17 cellular contexts compared by ENCODE assay signal in the genomic region with DNA sequence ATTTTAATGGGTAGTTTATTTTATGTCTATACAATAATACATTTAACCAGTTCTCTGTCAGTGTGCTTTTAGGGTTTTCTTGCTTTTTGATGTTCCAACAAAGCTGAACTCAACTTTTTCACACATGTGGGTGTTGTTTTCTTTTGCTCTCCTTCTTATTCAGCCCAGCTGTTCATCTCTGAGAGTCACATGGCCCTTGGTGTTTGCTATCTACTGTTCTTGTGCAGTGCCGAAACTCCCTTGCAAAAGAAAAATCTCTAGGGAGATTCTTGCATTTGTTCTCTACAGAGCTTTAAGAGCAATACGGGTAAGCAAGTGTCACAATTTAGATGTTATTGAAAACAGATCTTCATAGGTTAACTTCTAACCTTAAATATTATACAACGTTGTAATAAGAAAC.
DNase-seq lines count a peak whose midpoint lies in the region; ATAC-seq, FAIRE-seq and TF ChIP-seq lines count a peak whose summit lies in the region.
"Had no signal": no experiment of that assay in that cellular context is flagged by ENCODE, and none has a peak within 500 bp of the region (broad histone marks: within the 10 kb centered on the region; RNA-seq: fewer than 3 reads in every experiment).

No MANE protein-coding gene starts in this region.

- no peaks in the 10 kb centered on the region for H4K20me1 ChIP-seq in GM23338 (replicated peaks; ENCODE audit: insufficient read depth)

- no peaks in the 10 kb centered on the region for H3K27me3 ChIP-seq in GM23338 (ENCODE audit: insufficient read depth)
- no peaks in the 10 kb centered on the region for H3K27me3 ChIP-seq in gastroesophageal sphincter

- H3K27me3 Mint-ChIP-seq in GM23338 (ENCODE audit: insufficient read depth, low read depth, poor library complexity), result no peaks in the 10 kb centered on the region
- H3K27me3 Mint-ChIP-seq: B cell; CD4-positive, alpha-beta T cell had no signal

- H3K36me3 Mint-ChIP-seq in GM23338 (ENCODE audit: low read depth), result peaks cover 10% of the 10 kb centered on the region; the same call in 2 of the 3 replicates

- H3K36me3 ChIP-seq in GM23338 (ENCODE audit: insufficient read depth) (no peaks in the 10 kb centered on the region), gastroesophageal sphincter (no peaks in the 10 kb centered on the region)

- H3K4me1 Mint-ChIP-seq in GM23338, result no peaks in the 10 kb centered on the region
- H3K4me1 Mint-ChIP-seq: B cell had no signal

- TF ChIP-seq CTCF in GM23338 (conservative IDR thresholded peaks at IDR 0.05; ENCODE audit: low read depth in 2 of 2), result no peak
- TF ChIP-seq CTCF in gastroesophageal sphincter (IDR thresholded peaks at IDR 0.05), result no peak

- H3K27ac ChIP-seq in GM23338 (ENCODE audit: low read depth) (no peak overlapping the region), gastroesophageal sphincter (no peak overlapping the region)
- H3K27ac ChIP-seq: KMS-11, RWPE1 had no signal

- ATAC-seq in GM23338, result no peak
- peak; percentile 81 for ATAC-seq in gastroesophageal sphincter
- ATAC-seq in sciatic nerve, result peak; percentile 74

- H3K9me2 ChIP-seq in GM23338 (ENCODE audit: insufficient read depth), result 0 out of 2 replicates have a peak, but pooled peaks cover 3% of the 10 kb centered on the region

- peaks cover 27% of the 10 kb centered on the region for H3K9me3 Mint-ChIP-seq in GM23338

- H3K4me1 ChIP-seq in GM23338 (ENCODE audit: insufficient read depth) (no peaks in the 10 kb centered on the region), gastroesophageal sphincter (no peaks in the 10 kb centered on the region)

- DNase-seq in GM23338 (ENCODE audit: low spot score) (no peak), brain pericyte (ENCODE audit: low read depth, low spot score) (peak; percentile 22), sciatic nerve (ENCODE audit: low spot score) (no peak), T-helper 9 cell (no peak), urothelium cell line (ENCODE audit: low spot score) (no peak)
- DNase-seq in activated naive CD4-positive, alpha-beta T cell (lab: John Stamatoyannopoulos, UW), result no peak
- DNase-seq: CD4-positive, alpha-beta T cell; GF-D8; H7; NCI-H1092 treated with DMSO at 0.1 percent for 48 hours; NCI-H187 treated with DMSO at 0.1 percent for 48 hours; NCI-H524 treated with DMSO at 0.1 percent for 48 hours had no signal

- H3K4me2 ChIP-seq in GM23338, result no peak overlapping the region
- H3K4me2 ChIP-seq: KMS-11 had no signal

- peaks cover 0 to 19% (median 0%) of the 10 kb centered on the region in 3 donors for H3K9me3 ChIP-seq in gastroesophageal sphincter

- no peaks in the 10 kb centered on the region for H3K79me2 ChIP-seq in GM23338 (replicated peaks; ENCODE audit: insufficient read depth)

- H2AFZ ChIP-seq in GM23338, result peak overlapping the region; percentile 49; the same call in 1 of the 2 replicates

- TF ChIP-seq EP300 in gastroesophageal sphincter (IDR thresholded peaks at IDR 0.05), result no peak

- no peak overlapping the region for H3K4me3 Mint-ChIP-seq in GM23338
- H3K4me3 Mint-ChIP-seq: B cell; CD4-positive, alpha-beta T cell had no signal

- H3F3A ChIP-seq in GM23338 (replicated peaks; ENCODE audit: low read depth), result no peaks in the 10 kb centered on the region

- no peak for FAIRE-seq in urothelium cell line (lab: Jason Lieb, UNC)
- FAIRE-seq: HepG2 had no signal

- intact Hi-C loops in sciatic nerve (cut with DNase I), result no loop called here

- no peak overlapping the region for H3K4me3 ChIP-seq in GM23338
- H3K4me3 ChIP-seq in gastroesophageal sphincter, result no peak overlapping the region

- H3K27ac Mint-ChIP-seq in GM23338, result no peak overlapping the region
- H3K27ac Mint-ChIP-seq: B cell; CD4-positive, alpha-beta T cell had no signal

- TF ChIP-seq POLR2A in gastroesophageal sphincter (IDR thresholded peaks at IDR 0.05), result no peak

- 36 to 56% methylated on average over 2 to 3 of the region's 3 CpGs for WGBS in gastroesophageal sphincter (ENCODE audit: low coverage in 1 of 2), 2 donors

TF ChIP-seq in GM23338, 12 proteins besides CTCF, POLR2A, EP300 and RAD21:
- no peak for TF ChIP-seq JUNB (IDR thresholded peaks at IDR 0.05; ENCODE audit: unreplicated experiment)
- no peak for TF ChIP-seq EZH2 (IDR thresholded peaks at IDR 0.05; ENCODE audit: low read depth, unreplicated experiment)
- TF ChIP-seq, protein P1, sequence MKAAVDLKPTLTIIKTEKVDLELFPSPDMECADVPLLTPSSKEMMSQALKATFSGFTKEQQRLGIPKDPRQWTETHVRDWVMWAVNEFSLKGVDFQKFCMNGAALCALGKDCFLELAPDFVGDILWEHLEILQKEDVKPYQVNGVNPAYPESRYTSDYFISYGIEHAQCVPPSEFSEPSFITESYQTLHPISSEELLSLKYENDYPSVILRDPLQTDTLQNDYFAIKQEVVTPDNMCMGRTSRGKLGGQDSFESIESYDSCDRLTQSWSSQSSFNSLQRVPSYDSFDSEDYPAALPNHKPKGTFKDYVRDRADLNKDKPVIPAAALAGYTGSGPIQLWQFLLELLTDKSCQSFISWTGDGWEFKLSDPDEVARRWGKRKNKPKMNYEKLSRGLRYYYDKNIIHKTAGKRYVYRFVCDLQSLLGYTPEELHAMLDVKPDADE (IDR thresholded peaks at IDR 0.05), result no peak
- TF ChIP-seq ZNF114 (CRISPR knock-in tag; IDR thresholded peaks at IDR 0.05), result no peak
- TF ChIP-seq, protein P2, sequence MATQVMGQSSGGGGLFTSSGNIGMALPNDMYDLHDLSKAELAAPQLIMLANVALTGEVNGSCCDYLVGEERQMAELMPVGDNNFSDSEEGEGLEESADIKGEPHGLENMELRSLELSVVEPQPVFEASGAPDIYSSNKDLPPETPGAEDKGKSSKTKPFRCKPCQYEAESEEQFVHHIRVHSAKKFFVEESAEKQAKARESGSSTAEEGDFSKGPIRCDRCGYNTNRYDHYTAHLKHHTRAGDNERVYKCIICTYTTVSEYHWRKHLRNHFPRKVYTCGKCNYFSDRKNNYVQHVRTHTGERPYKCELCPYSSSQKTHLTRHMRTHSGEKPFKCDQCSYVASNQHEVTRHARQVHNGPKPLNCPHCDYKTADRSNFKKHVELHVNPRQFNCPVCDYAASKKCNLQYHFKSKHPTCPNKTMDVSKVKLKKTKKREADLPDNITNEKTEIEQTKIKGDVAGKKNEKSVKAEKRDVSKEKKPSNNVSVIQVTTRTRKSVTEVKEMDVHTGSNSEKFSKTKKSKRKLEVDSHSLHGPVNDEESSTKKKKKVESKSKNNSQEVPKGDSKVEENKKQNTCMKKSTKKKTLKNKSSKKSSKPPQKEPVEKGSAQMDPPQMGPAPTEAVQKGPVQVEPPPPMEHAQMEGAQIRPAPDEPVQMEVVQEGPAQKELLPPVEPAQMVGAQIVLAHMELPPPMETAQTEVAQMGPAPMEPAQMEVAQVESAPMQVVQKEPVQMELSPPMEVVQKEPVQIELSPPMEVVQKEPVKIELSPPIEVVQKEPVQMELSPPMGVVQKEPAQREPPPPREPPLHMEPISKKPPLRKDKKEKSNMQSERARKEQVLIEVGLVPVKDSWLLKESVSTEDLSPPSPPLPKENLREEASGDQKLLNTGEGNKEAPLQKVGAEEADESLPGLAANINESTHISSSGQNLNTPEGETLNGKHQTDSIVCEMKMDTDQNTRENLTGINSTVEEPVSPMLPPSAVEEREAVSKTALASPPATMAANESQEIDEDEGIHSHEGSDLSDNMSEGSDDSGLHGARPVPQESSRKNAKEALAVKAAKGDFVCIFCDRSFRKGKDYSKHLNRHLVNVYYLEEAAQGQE (IDR thresholded peaks at IDR 0.05; ENCODE audit: unreplicated experiment), result no peak
TF ChIP-seq in GM23338: peak in this region for 0.
